In the genomic region with DNA sequence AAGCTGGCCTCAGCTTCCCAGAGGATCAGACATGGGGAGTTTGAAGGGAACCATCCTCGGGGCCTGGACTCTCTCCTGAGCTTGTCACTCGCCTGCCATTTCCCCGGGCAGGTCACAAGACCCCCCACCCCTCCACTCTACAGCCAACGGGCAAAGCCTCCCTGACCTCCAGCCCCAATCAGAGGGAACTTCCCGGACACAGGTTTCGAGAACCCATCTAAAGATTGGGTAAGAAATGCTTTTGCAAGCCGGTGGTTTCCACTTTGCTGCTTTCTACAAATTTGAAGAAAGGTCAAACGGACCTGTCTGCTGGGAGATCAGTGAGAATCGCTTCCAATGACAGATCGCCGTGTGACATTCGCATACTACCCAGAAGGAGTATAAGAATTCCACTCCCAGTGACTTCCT, we compare ENCODE assay signal across 8 cellular contexts.
DNase-seq lines count a peak whose midpoint lies in the region; ATAC-seq, FAIRE-seq and TF ChIP-seq lines count a peak whose summit lies in the region.

No MANE protein-coding gene starts in this region.

- DNase-seq in GM12892 (ENCODE audit: insufficient read length) (no peak), HL-60 (ENCODE audit: low read depth in 1 of 2, low spot score in 1 of 2) (peak; percentile 60 to 81), OCI-M2 (lab: John Stamatoyannopoulos, UW; ENCODE audit: unreplicated experiment) (no peak), NCI-H1105 (lab: John Stamatoyannopoulos, UW) (no peak), NCI-H1436 treated with DMSO at 0.1 percent for 48 hours (lab: John Stamatoyannopoulos, UW) (no peak), cerebellum (ENCODE audit: low spot score) (no peak)

- peak overlapping the region; percentile 85 for H3K27ac Mint-ChIP-seq in dendritic cell treated with granulocyte-macrophage colony-stimulating factor and Interleukin-4, amounts not matched to agents 40 ng/mL and 50 ng/mL, for 4 days

- H3K9me3 Mint-ChIP-seq in dendritic cell treated with granulocyte-macrophage colony-stimulating factor and Interleukin-4, amounts not matched to agents 40 ng/mL and 50 ng/mL, for 4 days = no peaks in the 10 kb centered on the region

- H3K36me3 Mint-ChIP-seq in dendritic cell treated with granulocyte-macrophage colony-stimulating factor and Interleukin-4, amounts not matched to agents 40 ng/mL and 50 ng/mL, for 4 days (ENCODE audit: low read depth) = peaks cover 33% of the 10 kb centered on the region

- peak; percentile 71 for TF ChIP-seq POLR2A in GM12892 (IDR thresholded peaks at IDR 0.05; ENCODE audit: low read depth, low read length)

- H3K27ac ChIP-seq in HL-60 (replicated peaks) = no peak overlapping the region

- intact Hi-C loops in dendritic cell treated with granulocyte-macrophage colony-stimulating factor and Interleukin-4, amounts not matched to agents 40 ng/mL and 50 ng/mL, for 4 days (cut with micrococcal nuclease) = loop anchor here (5.0 to 10.0 kb wide), 3 partner anchors 131 to 737 kb away; no protein-coding TSS in a partner anchor

- ATAC-seq in GM21423 (IDR thresholded peaks at IDR 0.05; ENCODE audit: unreplicated experiment) = peak; percentile 36

- H3K4me3 Mint-ChIP-seq in dendritic cell treated with granulocyte-macrophage colony-stimulating factor and Interleukin-4, amounts not matched to agents 40 ng/mL and 50 ng/mL, for 4 days = peak overlapping the region; percentile 17

- H3K4me3 ChIP-seq in HL-60 (replicated peaks; ENCODE audit: insufficient read depth, low read length) = no peak overlapping the region; the same call in 1 of the 2 replicates

- peaks cover 12% of the 10 kb centered on the region for H3K27me3 Mint-ChIP-seq in dendritic cell treated with granulocyte-macrophage colony-stimulating factor and Interleukin-4, amounts not matched to agents 40 ng/mL and 50 ng/mL, for 4 days

- H3K27me3 ChIP-seq in HL-60 (ENCODE audit: insufficient read depth, poor library complexity, severe bottlenecking) = no peaks in the 10 kb centered on the region

- no peak for TF ChIP-seq CTCF in HL-60 (IDR thresholded peaks at IDR 0.05; ENCODE audit: insufficient read depth, low read length)

- peaks cover 72% of the 10 kb centered on the region for H3K4me1 Mint-ChIP-seq in dendritic cell treated with granulocyte-macrophage colony-stimulating factor and Interleukin-4, amounts not matched to agents 40 ng/mL and 50 ng/mL, for 4 days (ENCODE audit: low read depth)

- peak; percentile 90 for FAIRE-seq in GM12892 (lab: Jason Lieb, UNC)

Comparison
In these comparisons a context has a peak if more than half of its experiments do, and no peak if none do; other contexts are left out.
1. DNase-seq: peak in HL-60 (2 of 2); none in GM12892 (single experiment), OCI-M2 (single experiment), NCI-H1105 (single experiment), NCI-H1436 treated with DMSO at 0.1 percent for 48 hours (single experiment) and cerebellum (single experiment).